Comparison of ENCODE assay signal across 14 cellular contexts in the genomic region with DNA sequence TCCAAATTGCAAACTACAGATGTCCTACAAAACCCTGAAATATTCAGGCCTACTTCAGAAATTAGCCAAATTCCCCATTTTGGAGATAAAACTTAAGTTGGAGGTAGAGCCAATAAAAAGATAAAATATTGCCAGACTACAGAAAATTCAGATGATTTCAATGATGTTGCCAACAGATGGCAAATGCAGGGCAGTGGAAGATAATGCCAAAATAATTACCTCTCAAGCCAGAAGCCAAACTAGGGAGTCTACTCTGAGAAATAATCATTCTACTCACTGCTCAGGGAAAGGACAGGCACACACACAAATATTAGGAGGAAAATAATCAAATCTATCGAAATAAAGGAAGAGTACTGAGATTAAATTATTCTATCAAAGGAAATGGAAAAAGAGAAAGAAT.
DNase-seq lines count a peak whose midpoint lies in the region; ATAC-seq and TF ChIP-seq lines count a peak whose summit lies in the region.
"Had no signal": no experiment of that assay in that cellular context is flagged by ENCODE, and none has a peak within 500 bp of the region (broad histone marks: within the 10 kb centered on the region; RNA-seq: fewer than 3 reads in every experiment).

No MANE protein-coding gene starts in this region.

- no peak for TF ChIP-seq EP300 in neural cell (conservative IDR thresholded peaks at IDR 0.05; ENCODE audit: poor library complexity, severe bottlenecking)

- peak; percentile 89 for DNase-seq in G401 (ENCODE audit: low spot score)
- DNase-seq in NCI-H1694 treated with DMSO at 0.1 percent for 48 hours (lab: John Stamatoyannopoulos, UW): peak; percentile 78
- peak; percentile 78 for DNase-seq in NCI-H524 treated with DMSO at 0.1 percent for 48 hours (lab: John Stamatoyannopoulos, UW)
- DNase-seq in stimulated activated effector memory CD8-positive, alpha-beta T cell treated with anti-CD3 and anti-CD28 coated beads, Interleukin-12 subunit alpha, Interleukin-12 subunit beta, amount 100 ng/mL, for 72 hours (ENCODE audit: low spot score in 2 of 2): no peak
- no peak for DNase-seq in psoas muscle
- DNase-seq: BE2C; CD4-positive, CD25-positive, alpha-beta regulatory T cell; CD8-positive, alpha-beta memory T cell; COR-L47; GDM1; GM23248 had no signal

- no peak for ATAC-seq in GM21447 (IDR thresholded peaks at IDR 0.05; ENCODE audit: unreplicated experiment)
- no peak for ATAC-seq in stimulated activated effector memory CD8-positive, alpha-beta T cell treated with anti-CD3 and anti-CD28 coated beads, Interleukin-12 subunit alpha, Interleukin-12 subunit beta, amount 100 ng/mL, for 72 hours
- no peak for ATAC-seq in psoas muscle

- H3K4me3 ChIP-seq in neural cell (ENCODE audit: low read length): no peak overlapping the region
- no peak overlapping the region for H3K4me3 ChIP-seq in psoas muscle
- H3K4me3 ChIP-seq: GM23248, HAP-1 had no signal

- no peaks in the 10 kb centered on the region for H3K9me2 ChIP-seq in neural cell (ENCODE audit: insufficient read depth, low read length)

- H3F3A ChIP-seq in neural cell (ENCODE audit: insufficient read depth, low read length, poor library complexity, severe bottlenecking): peaks cover 4% of the 10 kb centered on the region

- H2AFZ ChIP-seq in neural cell (ENCODE audit: low read depth, low read length): no peak overlapping the region
- H2AFZ ChIP-seq: GM23248 had no signal

- TF ChIP-seq CTCF in neural cell (IDR thresholded peaks at IDR 0.05; ENCODE audit: poor library complexity, severe bottlenecking) (no peak), psoas muscle (IDR thresholded peaks at IDR 0.05) (no peak)

- no peaks in the 10 kb centered on the region for H4K20me1 ChIP-seq in neural cell (ENCODE audit: insufficient read depth)

- H3K79me2 ChIP-seq in neural cell (replicated peaks; ENCODE audit: insufficient read depth, low read length): no peaks in the 10 kb centered on the region

- H3K4me1 ChIP-seq in psoas muscle: no peaks in the 10 kb centered on the region
- H3K4me1 ChIP-seq: BE2C had no signal

- H3K36me3 ChIP-seq in neural cell (ENCODE audit: insufficient read depth, low read length): no peaks in the 10 kb centered on the region
- no peaks in the 10 kb centered on the region for H3K36me3 ChIP-seq in psoas muscle (ENCODE audit: insufficient read depth in 1 of 2, low read depth in 1 of 2)
- H3K36me3 ChIP-seq: BE2C, HAP-1 had no signal

- H3K9me3 ChIP-seq in neural cell (ENCODE audit: low read length) (no peaks in the 10 kb centered on the region), psoas muscle (no peaks in the 10 kb centered on the region)
- H3K9me3 ChIP-seq: BE2C, HAP-1 had no signal

- H3K4me1 Mint-ChIP-seq in stimulated activated effector memory CD8-positive, alpha-beta T cell treated with anti-CD3 and anti-CD28 coated beads, Interleukin-12 subunit alpha, Interleukin-12 subunit beta, amount 100 ng/mL, for 72 hours: no peaks in the 10 kb centered on the region
- H3K4me1 Mint-ChIP-seq: CD4-positive, CD25-positive, alpha-beta regulatory T cell; CD8-positive, alpha-beta memory T cell had no signal

- intact Hi-C loops in psoas muscle (cut with DNase I): no loop called here

- peak overlapping the region; percentile 1 for H3K27ac ChIP-seq in neural cell (ENCODE audit: low read length)
- H3K27ac ChIP-seq in psoas muscle: no peak overlapping the region
- H3K27ac ChIP-seq: GM23248 had no signal

- peaks cover 11% of the 10 kb centered on the region for H3K9me3 Mint-ChIP-seq in stimulated activated effector memory CD8-positive, alpha-beta T cell treated with anti-CD3 and anti-CD28 coated beads, Interleukin-12 subunit alpha, Interleukin-12 subunit beta, amount 100 ng/mL, for 72 hours

- TF ChIP-seq RAD21 in neural cell (conservative IDR thresholded peaks at IDR 0.05): no peak

- H3K9ac ChIP-seq in neural cell (ENCODE audit: low read length): no peak overlapping the region
- H3K9ac ChIP-seq: GM23248 had no signal

- WGBS in psoas muscle, 3 donors: 62 to 88% (median 66%) methylated on average over 1 of the region's 1 CpG

- no peak overlapping the region for H3K4me3 Mint-ChIP-seq in stimulated activated effector memory CD8-positive, alpha-beta T cell treated with anti-CD3 and anti-CD28 coated beads, Interleukin-12 subunit alpha, Interleukin-12 subunit beta, amount 100 ng/mL, for 72 hours
- H3K4me3 Mint-ChIP-seq: CD4-positive, CD25-positive, alpha-beta regulatory T cell; CD8-positive, alpha-beta memory T cell had no signal

- H3K4me2 ChIP-seq in neural cell (ENCODE audit: low read length): no peak overlapping the region

- H3K27me3 ChIP-seq in neural cell (ENCODE audit: insufficient read depth, low read depth, low read length): no peaks in the 10 kb centered on the region
- H3K27me3 ChIP-seq in psoas muscle (ENCODE audit: insufficient read depth in 3 of 3, low read length in 2 of 3): no peaks in the 10 kb centered on the region
- H3K27me3 ChIP-seq: BE2C had no signal

- in situ Hi-C loops in G401 (cut with HindIII; ENCODE audit: low sequenced_read_pairs): no loop called here

- no peak overlapping the region for H3K27ac Mint-ChIP-seq in stimulated activated effector memory CD8-positive, alpha-beta T cell treated with anti-CD3 and anti-CD28 coated beads, Interleukin-12 subunit alpha, Interleukin-12 subunit beta, amount 100 ng/mL, for 72 hours
- H3K27ac Mint-ChIP-seq: CD8-positive, alpha-beta memory T cell had no signal

- no peaks in the 10 kb centered on the region for H3K36me3 Mint-ChIP-seq in stimulated activated effector memory CD8-positive, alpha-beta T cell treated with anti-CD3 and anti-CD28 coated beads, Interleukin-12 subunit alpha, Interleukin-12 subunit beta, amount 100 ng/mL, for 72 hours
- H3K36me3 Mint-ChIP-seq: CD4-positive, CD25-positive, alpha-beta regulatory T cell; CD8-positive, alpha-beta memory T cell had no signal

TF ChIP-seq in neural cell, 6 proteins besides CTCF, POLR2A, EP300 and RAD21:
- TF ChIP-seq EZH2 (IDR thresholded peaks at IDR 0.05; ENCODE audit: borderline replicate concordance, insufficient read depth, low read length, poor library complexity, severe bottlenecking): no peak
- TF ChIP-seq POLR2AphosphoS5 (IDR thresholded peaks at IDR 0.05): no peak
- TF ChIP-seq TAF1 (IDR thresholded peaks at IDR 0.05; ENCODE audit: low read depth): no peak
- TF ChIP-seq SMC3 (conservative IDR thresholded peaks at IDR 0.05; ENCODE audit: poor library complexity): no peak
- no peak for TF ChIP-seq MXI1 (conservative IDR thresholded peaks at IDR 0.05; ENCODE audit: poor library complexity, severe bottlenecking)
- no peak for TF ChIP-seq REST (IDR thresholded peaks at IDR 0.05; ENCODE audit: borderline replicate concordance)

Comparison
In these comparisons a context has a peak if more than half of its experiments do, and no peak if none do; other contexts are left out.
1. DNase-seq: peak in G401 (single experiment), NCI-H1694 treated with DMSO at 0.1 percent for 48 hours (single experiment) and NCI-H524 treated with DMSO at 0.1 percent for 48 hours (single experiment); none in stimulated activated effector memory CD8-positive, alpha-beta T cell treated with anti-CD3 and anti-CD28 coated beads, Interleukin-12 subunit alpha, Interleukin-12 subunit beta, amount 100 ng/mL, for 72 hours (0 of 2) and psoas muscle (0 of 2).